11 cellular contexts compared by ENCODE assay signal in genomic region chr9:126695186-126696090, GRCh38.
"Had no signal": no experiment of that assay in that cellular context is flagged by ENCODE, and none has a peak within 500 bp of the region (broad histone marks: within the 10 kb centered on the region; RNA-seq: fewer than 3 reads in every experiment).

No MANE protein-coding gene starts in this region.

- H3K27ac Mint-ChIP-seq: activated T-helper 17 cell treated with anti-CD3 and anti-CD28 coated beads, Interleukin-2, amount 50 U/mL, for 72 hours had no signal

- H3K4me3 Mint-ChIP-seq: activated T-helper 17 cell treated with anti-CD3 and anti-CD28 coated beads, Interleukin-2, amount 50 U/mL, for 72 hours had no signal

- H3K4me1 Mint-ChIP-seq: activated T-helper 17 cell treated with anti-CD3 and anti-CD28 coated beads, Interleukin-2, amount 50 U/mL, for 72 hours had no signal

- H3K36me3 ChIP-seq: tibial nerve had no signal

- H3K27ac ChIP-seq: skin epidermis, tibial nerve had no signal

- H3K4me1 ChIP-seq: tibial nerve had no signal

- H3K9me3 Mint-ChIP-seq: activated T-helper 17 cell treated with anti-CD3 and anti-CD28 coated beads, Interleukin-2, amount 50 U/mL, for 72 hours had no signal

- H3K4me3 ChIP-seq: skin epidermis, tibial nerve had no signal

- ATAC-seq: activated T-helper 17 cell treated with anti-CD3 and anti-CD28 coated beads, Interleukin-2, amount 50 U/mL, for 72 hours had no signal

- H3K9me3 ChIP-seq: tibial nerve had no signal

- DNase-seq: activated naive CD4-positive, alpha-beta T cell treated with Interleukin-2 at 50 U/mL for 16 hours; anterior cingulate cortex; cerebellar nuclear complex; dermis blood vessel endothelial cell; hippocampal formation; stimulated activated CD4-positive, alpha-beta T cell treated with anti-CD3 and anti-CD28 coated beads, Interleukin-4, amount 100 ng/mL, for 24 hours; stimulated activated naive CD4-positive, alpha-beta T cell; substantia nigra had no signal
